8 cellular contexts compared by ENCODE assay signal in genomic region chr17:77281904-77282367, GRCh38.
DNase-seq lines count a peak whose midpoint lies in the region; ATAC-seq and TF ChIP-seq lines count a peak whose summit lies in the region.

No MANE protein-coding gene starts in this region.

- no peaks in the 10 kb centered on the region for H3K36me3 ChIP-seq in Loucy (ENCODE audit: insufficient read depth, low read length)
- H3K36me3 ChIP-seq in neuron (ENCODE audit: insufficient read depth, low read length): no peaks in the 10 kb centered on the region

- no peaks in the 10 kb centered on the region for H3K9me2 ChIP-seq in Loucy (replicated peaks; ENCODE audit: low read depth, low read length)

- peak overlapping the region; percentile 80 for H3K9ac ChIP-seq in Loucy (ENCODE audit: low read depth, low read length, poor library complexity, severe bottlenecking)

- no peak for ATAC-seq in HG02970 (IDR thresholded peaks at IDR 0.05; ENCODE audit: low FRiP score, unreplicated experiment)

- H3K27me3 ChIP-seq in Loucy (ENCODE audit: insufficient read depth, low read length, poor library complexity, severe bottlenecking): no peaks in the 10 kb centered on the region
- H3K27me3 ChIP-seq in dorsolateral prefrontal cortex: peaks cover 0 to 17% (median 3%) of the 10 kb centered on the region in 45 donors
- peaks cover 40% of the 10 kb centered on the region for H3K27me3 ChIP-seq in neuron (ENCODE audit: insufficient read depth, low read length)

- no peak overlapping the region for H3K27ac ChIP-seq in dorsolateral prefrontal cortex

- no peaks in the 10 kb centered on the region for H4K20me1 ChIP-seq in Loucy (ENCODE audit: insufficient read depth, low read length, poor library complexity, severe bottlenecking)

- H3K79me2 ChIP-seq in Loucy (ENCODE audit: insufficient read depth, low read length): no peaks in the 10 kb centered on the region; the same call in 1 of the 2 replicates

- TF ChIP-seq CTCF in Loucy (conservative IDR thresholded peaks at IDR 0.05; ENCODE audit: low read length) (no peak), dorsolateral prefrontal cortex (IDR thresholded peaks at IDR 0.05 in 54 of 56, conservative IDR thresholded peaks at IDR 0.05 in 2 of 56; ENCODE audit: low read depth in 1 of 56, partially characterized antibody in 56 of 56) (no peak)

- H3K4me2 ChIP-seq in Loucy (ENCODE audit: low read depth, low read length, poor library complexity, severe bottlenecking): peak overlapping the region; percentile 97

- H3K4me3 ChIP-seq in Loucy (ENCODE audit: low read length, poor library complexity, severe bottlenecking) (peak overlapping the region; percentile 87), dorsolateral prefrontal cortex (peak overlapping the region in 47 of 59 donors; percentile 26 to 69 (median 58)), neuron (ENCODE audit: low read length) (peak overlapping the region; percentile 39)

- intact Hi-C loops in dorsolateral prefrontal cortex (cut with DNase I): no loop called here

- peaks cover 31% of the 10 kb centered on the region for H3K4me1 ChIP-seq in Loucy (ENCODE audit: insufficient read depth, low read length, poor library complexity, severe bottlenecking)
- H3K4me1 ChIP-seq in neuron (ENCODE audit: insufficient read depth, low read length): peaks cover 5% of the 10 kb centered on the region

- no peaks in the 10 kb centered on the region for H3F3A ChIP-seq in Loucy (ENCODE audit: low read depth)

- H3K9me3 ChIP-seq in Loucy (ENCODE audit: insufficient read depth, low read depth, low read length) (no peaks in the 10 kb centered on the region), neuron (ENCODE audit: low read length) (no peaks in the 10 kb centered on the region)

- peak; percentile 30 to 62 (median 47) for DNase-seq in NCI-H1417 (lab: John Stamatoyannopoulos, UW)
- DNase-seq in NCI-H1417 treated with DMSO at 0.1 percent for 48 hours (lab: John Stamatoyannopoulos, UW): no peak
- DNase-seq in dorsolateral prefrontal cortex: no peak
- DNase-seq in hippocampal formation (lab: John Stamatoyannopoulos, UW): no peak
- DNase-seq in hypothalamus (lab: John Stamatoyannopoulos, UW): no peak

- H2AFZ ChIP-seq in Loucy (ENCODE audit: low read length) (peak overlapping the region; percentile 88; the same call in 1 of the 2 replicates), neuron (ENCODE audit: low read depth, low read length) (no peak overlapping the region)

Comparison
In these comparisons a context has a peak if more than half of its experiments do, and no peak if none do; other contexts are left out.
1. DNase-seq: peak in NCI-H1417 (3 of 3); none in NCI-H1417 treated with DMSO at 0.1 percent for 48 hours (single experiment), dorsolateral prefrontal cortex (0 of 10), hippocampal formation (0 of 2) and hypothalamus (0 of 51).
2. Peak in every context shown above with its lines, with median percentiles within 50 percentile points of each other: H3K4me3 ChIP-seq.